ENCODE assay signal across 1 cellular context in the genomic region with DNA sequence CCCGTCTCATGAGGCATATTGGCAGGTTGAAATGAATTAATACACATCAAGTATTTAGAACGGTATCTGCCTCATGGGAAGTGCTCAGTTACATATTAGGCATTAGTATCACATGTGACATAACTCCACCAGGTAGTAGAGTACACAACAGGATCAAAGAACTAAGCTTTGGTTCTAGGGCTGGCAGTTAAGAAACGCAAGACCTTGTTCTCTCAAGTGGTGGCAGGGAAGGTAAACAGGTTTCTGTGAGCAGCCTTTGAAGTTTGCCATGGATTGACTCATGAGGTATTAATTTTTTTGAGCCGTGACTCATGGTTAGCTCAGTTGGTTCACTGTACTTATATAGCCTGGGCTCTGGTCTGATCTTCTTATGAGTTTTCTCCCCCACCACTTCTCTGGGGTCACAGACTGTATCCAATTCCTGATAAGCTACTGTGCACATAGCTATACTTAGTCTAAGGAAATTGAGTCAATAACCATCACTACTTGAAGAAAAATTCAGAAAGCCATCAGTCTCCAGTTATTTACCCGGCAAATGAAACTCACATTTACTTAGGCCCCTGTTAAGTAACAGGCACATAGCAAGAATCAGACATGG.
TF ChIP-seq lines count a peak whose summit lies in the region.

No MANE protein-coding gene starts in this region.

TF ChIP-seq in HepG2, 621 proteins besides CTCF, POLR2A, EP300 and RAD21 (continued from another document and continues in another):
- TF ChIP-seq, protein P1, sequence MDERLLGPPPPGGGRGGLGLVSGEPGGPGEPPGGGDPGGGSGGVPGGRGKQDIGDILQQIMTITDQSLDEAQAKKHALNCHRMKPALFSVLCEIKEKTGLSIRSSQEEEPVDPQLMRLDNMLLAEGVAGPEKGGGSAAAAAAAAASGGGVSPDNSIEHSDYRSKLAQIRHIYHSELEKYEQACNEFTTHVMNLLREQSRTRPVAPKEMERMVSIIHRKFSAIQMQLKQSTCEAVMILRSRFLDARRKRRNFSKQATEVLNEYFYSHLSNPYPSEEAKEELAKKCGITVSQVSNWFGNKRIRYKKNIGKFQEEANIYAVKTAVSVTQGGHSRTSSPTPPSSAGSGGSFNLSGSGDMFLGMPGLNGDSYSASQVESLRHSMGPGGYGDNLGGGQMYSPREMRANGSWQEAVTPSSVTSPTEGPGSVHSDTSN (CRISPR knock-in tag; IDR thresholded peaks at IDR 0.05) = peak; percentile 52; the same call in 1 of the 2 replicates
- TF ChIP-seq, protein P2, sequence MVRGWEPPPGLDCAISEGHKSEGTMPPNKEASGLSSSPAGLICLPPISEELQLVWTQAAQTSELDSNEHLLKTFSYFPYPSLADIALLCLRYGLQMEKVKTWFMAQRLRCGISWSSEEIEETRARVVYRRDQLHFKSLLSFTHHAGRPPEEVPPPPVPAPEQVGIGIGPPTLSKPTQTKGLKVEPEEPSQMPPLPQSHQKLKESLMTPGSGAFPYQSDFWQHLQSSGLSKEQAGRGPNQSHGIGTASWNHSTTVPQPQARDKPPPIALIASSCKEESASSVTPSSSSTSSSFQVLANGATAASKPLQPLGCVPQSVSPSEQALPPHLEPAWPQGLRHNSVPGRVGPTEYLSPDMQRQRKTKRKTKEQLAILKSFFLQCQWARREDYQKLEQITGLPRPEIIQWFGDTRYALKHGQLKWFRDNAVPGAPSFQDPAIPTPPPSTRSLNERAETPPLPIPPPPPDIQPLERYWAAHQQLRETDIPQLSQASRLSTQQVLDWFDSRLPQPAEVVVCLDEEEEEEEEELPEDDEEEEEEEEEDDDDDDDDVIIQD (CRISPR knock-in tag; IDR thresholded peaks at IDR 0.05; ENCODE audit: low read depth) = peak; percentile 96
- TF ChIP-seq ZNF709 (CRISPR knock-in tag; IDR thresholded peaks at IDR 0.05) = peak; percentile 65; the same call in 1 of the 2 replicates
- peak; percentile 97 for TF ChIP-seq ZMYM4 (CRISPR knock-in tag; IDR thresholded peaks at IDR 0.05)
- TF ChIP-seq ZNF205 (CRISPR knock-in tag; IDR thresholded peaks at IDR 0.05) = peak; percentile 94
- TF ChIP-seq ETV6 (CRISPR knock-in tag; conservative IDR thresholded peaks at IDR 0.05) = peak; percentile 76; the same call in 1 of the 2 replicates
- peak; percentile 30; the same call in 1 of the 2 replicates for TF ChIP-seq ZSCAN25 (CRISPR knock-in tag; IDR thresholded peaks at IDR 0.05)
- TF ChIP-seq, protein P3, sequence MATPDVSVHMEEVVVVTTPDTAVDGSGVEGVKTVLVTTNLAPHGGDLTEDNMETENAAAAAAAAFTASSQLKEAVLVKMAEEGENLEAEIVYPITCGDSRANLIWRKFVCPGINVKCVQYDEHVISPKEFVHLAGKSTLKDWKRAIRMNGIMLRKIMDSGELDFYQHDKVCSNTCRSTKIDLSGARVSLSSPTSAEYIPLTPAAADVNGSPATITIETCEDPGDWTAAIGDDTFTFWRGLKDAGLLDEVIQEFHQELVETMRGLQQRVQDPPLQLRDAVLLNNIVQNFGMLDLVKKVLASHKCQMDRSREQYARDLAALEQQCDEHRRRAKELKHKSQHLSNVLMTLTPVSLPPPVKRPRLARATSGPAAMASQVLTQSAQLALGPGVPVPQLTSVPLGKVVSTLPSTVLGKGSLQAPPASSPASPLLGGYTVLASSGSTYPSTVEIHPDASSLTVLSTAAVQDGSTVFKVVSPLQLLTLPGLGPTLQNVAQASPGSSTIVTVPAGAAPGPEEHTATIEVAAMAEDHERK (CRISPR knock-in tag; IDR thresholded peaks at IDR 0.05; ENCODE audit: low read depth) = no peak
- peak; percentile 70 for TF ChIP-seq ATF7 (IDR thresholded peaks at IDR 0.05)
- peak; percentile 82; the same call in 1 of the 2 replicates for TF ChIP-seq ATF7 (CRISPR knock-in tag; IDR thresholded peaks at IDR 0.05)
- TF ChIP-seq ZNF260 (CRISPR knock-in tag; IDR thresholded peaks at IDR 0.05; ENCODE audit: borderline replicate concordance, low read depth) = no peak
- no peak for TF ChIP-seq CENPX (CRISPR knock-in tag; IDR thresholded peaks at IDR 0.05)
- no peak for TF ChIP-seq PCBP2 (optimal IDR thresholded peaks at IDR 0.05; ENCODE audit: low read depth, low read length, poor library complexity, severe bottlenecking)
- no peak for TF ChIP-seq ZNF720 (CRISPR knock-in tag; IDR thresholded peaks at IDR 0.05)
- TF ChIP-seq ZBTB21 (CRISPR knock-in tag; IDR thresholded peaks at IDR 0.05) = peak; percentile 61
- peak; percentile 61; the same call in 1 of the 2 replicates for TF ChIP-seq YEATS2 (CRISPR knock-in tag; IDR thresholded peaks at IDR 0.05; ENCODE audit: borderline replicate concordance)
- peak; percentile 84 for TF ChIP-seq HOXD1 (CRISPR knock-in tag; IDR thresholded peaks at IDR 0.05)
- peak; percentile 96 for TF ChIP-seq NR2F2 (IDR thresholded peaks at IDR 0.05; ENCODE audit: borderline replicate concordance, low read depth)
- TF ChIP-seq ZSCAN12 (CRISPR knock-in tag; IDR thresholded peaks at IDR 0.05) = no peak
- TF ChIP-seq, protein P4, sequence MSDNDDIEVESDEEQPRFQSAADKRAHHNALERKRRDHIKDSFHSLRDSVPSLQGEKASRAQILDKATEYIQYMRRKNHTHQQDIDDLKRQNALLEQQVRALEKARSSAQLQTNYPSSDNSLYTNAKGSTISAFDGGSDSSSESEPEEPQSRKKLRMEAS (IDR thresholded peaks at IDR 0.05) = peak; percentile 77
- TF ChIP-seq POLR2AphosphoS2 (IDR thresholded peaks at IDR 0.05; ENCODE audit: low read depth, low read length) = no peak
- TF ChIP-seq NFATC3 (CRISPR knock-in tag; IDR thresholded peaks at IDR 0.05) = no peak
- no peak for TF ChIP-seq PAX8 (CRISPR knock-in tag; IDR thresholded peaks at IDR 0.05; ENCODE audit: borderline replicate concordance)
- no peak for TF ChIP-seq REXO4 (CRISPR knock-in tag; IDR thresholded peaks at IDR 0.05; ENCODE audit: borderline replicate concordance)
- TF ChIP-seq RORA (CRISPR knock-in tag; IDR thresholded peaks at IDR 0.05) = no peak
- TF ChIP-seq, protein P5, sequence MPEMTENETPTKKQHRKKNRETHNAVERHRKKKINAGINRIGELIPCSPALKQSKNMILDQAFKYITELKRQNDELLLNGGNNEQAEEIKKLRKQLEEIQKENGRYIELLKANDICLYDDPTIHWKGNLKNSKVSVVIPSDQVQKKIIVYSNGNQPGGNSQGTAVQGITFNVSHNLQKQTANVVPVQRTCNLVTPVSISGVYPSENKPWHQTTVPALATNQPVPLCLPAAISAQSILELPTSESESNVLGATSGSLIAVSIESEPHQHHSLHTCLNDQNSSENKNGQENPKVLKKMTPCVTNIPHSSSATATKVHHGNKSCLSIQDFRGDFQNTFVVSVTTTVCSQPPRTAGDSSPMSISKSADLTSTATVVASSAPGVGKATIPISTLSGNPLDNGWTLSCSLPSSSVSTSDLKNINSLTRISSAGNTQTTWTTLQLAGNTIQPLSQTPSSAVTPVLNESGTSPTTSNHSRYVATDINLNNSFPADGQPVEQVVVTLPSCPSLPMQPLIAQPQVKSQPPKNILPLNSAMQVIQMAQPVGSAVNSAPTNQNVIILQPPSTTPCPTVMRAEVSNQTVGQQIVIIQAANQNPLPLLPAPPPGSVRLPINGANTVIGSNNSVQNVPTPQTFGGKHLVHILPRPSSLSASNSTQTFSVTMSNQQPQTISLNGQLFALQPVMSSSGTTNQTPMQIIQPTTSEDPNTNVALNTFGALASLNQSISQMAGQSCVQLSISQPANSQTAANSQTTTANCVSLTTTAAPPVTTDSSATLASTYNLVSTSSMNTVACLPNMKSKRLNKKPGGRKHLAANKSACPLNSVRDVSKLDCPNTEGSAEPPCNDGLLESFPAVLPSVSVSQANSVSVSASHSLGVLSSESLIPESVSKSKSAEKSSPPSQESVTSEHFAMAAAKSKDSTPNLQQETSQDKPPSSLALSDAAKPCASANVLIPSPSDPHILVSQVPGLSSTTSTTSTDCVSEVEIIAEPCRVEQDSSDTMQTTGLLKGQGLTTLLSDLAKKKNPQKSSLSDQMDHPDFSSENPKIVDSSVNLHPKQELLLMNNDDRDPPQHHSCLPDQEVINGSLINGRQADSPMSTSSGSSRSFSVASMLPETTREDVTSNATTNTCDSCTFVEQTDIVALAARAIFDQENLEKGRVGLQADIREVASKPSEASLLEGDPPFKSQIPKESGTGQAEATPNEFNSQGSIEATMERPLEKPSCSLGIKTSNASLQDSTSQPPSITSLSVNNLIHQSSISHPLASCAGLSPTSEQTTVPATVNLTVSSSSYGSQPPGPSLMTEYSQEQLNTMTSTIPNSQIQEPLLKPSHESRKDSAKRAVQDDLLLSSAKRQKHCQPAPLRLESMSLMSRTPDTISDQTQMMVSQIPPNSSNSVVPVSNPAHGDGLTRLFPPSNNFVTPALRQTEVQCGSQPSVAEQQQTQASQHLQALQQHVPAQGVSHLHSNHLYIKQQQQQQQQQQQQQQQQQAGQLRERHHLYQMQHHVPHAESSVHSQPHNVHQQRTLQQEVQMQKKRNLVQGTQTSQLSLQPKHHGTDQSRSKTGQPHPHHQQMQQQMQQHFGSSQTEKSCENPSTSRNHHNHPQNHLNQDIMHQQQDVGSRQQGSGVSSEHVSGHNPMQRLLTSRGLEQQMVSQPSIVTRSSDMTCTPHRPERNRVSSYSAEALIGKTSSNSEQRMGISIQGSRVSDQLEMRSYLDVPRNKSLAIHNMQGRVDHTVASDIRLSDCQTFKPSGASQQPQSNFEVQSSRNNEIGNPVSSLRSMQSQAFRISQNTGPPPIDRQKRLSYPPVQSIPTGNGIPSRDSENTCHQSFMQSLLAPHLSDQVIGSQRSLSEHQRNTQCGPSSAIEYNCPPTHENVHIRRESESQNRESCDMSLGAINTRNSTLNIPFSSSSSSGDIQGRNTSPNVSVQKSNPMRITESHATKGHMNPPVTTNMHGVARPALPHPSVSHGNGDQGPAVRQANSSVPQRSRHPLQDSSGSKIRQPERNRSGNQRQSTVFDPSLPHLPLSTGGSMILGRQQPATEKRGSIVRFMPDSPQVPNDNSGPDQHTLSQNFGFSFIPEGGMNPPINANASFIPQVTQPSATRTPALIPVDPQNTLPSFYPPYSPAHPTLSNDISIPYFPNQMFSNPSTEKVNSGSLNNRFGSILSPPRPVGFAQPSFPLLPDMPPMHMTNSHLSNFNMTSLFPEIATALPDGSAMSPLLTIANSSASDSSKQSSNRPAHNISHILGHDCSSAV (CRISPR knock-in tag; IDR thresholded peaks at IDR 0.05; ENCODE audit: borderline replicate concordance) = no peak
- TF ChIP-seq NFE2L1 (CRISPR knock-in tag; IDR thresholded peaks at IDR 0.05; ENCODE audit: borderline replicate concordance) = no peak
- TF ChIP-seq MBNL3 (CRISPR knock-in tag; conservative IDR thresholded peaks at IDR 0.05) = no peak
- no peak for TF ChIP-seq ZNF510 (CRISPR knock-in tag; IDR thresholded peaks at IDR 0.05; ENCODE audit: low read depth)
- TF ChIP-seq, protein P6, sequence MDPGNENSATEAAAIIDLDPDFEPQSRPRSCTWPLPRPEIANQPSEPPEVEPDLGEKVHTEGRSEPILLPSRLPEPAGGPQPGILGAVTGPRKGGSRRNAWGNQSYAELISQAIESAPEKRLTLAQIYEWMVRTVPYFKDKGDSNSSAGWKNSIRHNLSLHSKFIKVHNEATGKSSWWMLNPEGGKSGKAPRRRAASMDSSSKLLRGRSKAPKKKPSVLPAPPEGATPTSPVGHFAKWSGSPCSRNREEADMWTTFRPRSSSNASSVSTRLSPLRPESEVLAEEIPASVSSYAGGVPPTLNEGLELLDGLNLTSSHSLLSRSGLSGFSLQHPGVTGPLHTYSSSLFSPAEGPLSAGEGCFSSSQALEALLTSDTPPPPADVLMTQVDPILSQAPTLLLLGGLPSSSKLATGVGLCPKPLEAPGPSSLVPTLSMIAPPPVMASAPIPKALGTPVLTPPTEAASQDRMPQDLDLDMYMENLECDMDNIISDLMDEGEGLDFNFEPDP (CRISPR knock-in tag; conservative IDR thresholded peaks at IDR 0.05) = no peak
- no peak for TF ChIP-seq ZNF75D (CRISPR knock-in tag; IDR thresholded peaks at IDR 0.05; ENCODE audit: borderline replicate concordance)
- TF ChIP-seq, protein P7, sequence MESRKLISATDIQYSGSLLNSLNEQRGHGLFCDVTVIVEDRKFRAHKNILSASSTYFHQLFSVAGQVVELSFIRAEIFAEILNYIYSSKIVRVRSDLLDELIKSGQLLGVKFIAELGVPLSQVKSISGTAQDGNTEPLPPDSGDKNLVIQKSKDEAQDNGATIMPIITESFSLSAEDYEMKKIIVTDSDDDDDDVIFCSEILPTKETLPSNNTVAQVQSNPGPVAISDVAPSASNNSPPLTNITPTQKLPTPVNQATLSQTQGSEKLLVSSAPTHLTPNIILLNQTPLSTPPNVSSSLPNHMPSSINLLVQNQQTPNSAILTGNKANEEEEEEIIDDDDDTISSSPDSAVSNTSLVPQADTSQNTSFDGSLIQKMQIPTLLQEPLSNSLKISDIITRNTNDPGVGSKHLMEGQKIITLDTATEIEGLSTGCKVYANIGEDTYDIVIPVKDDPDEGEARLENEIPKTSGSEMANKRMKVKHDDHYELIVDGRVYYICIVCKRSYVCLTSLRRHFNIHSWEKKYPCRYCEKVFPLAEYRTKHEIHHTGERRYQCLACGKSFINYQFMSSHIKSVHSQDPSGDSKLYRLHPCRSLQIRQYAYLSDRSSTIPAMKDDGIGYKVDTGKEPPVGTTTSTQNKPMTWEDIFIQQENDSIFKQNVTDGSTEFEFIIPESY (CRISPR knock-in tag; IDR thresholded peaks at IDR 0.05) = peak; percentile 77
- no peak for TF ChIP-seq RNF2 (conservative IDR thresholded peaks at IDR 0.05; ENCODE audit: low read depth)
- peak; percentile 88 for TF ChIP-seq ZFP36L1 (CRISPR knock-in tag; IDR thresholded peaks at IDR 0.05)
- no peak for TF ChIP-seq ZNF703 (CRISPR knock-in tag; IDR thresholded peaks at IDR 0.05; ENCODE audit: borderline replicate concordance)
- TF ChIP-seq ATF7-NPFF (CRISPR knock-in tag; IDR thresholded peaks at IDR 0.05; ENCODE audit: low read depth) = no peak
- TF ChIP-seq NR2F1 (CRISPR knock-in tag; IDR thresholded peaks at IDR 0.05) = peak; percentile 63 to 87; a peak in 3 of 4 replicates
- TF ChIP-seq, protein P8, sequence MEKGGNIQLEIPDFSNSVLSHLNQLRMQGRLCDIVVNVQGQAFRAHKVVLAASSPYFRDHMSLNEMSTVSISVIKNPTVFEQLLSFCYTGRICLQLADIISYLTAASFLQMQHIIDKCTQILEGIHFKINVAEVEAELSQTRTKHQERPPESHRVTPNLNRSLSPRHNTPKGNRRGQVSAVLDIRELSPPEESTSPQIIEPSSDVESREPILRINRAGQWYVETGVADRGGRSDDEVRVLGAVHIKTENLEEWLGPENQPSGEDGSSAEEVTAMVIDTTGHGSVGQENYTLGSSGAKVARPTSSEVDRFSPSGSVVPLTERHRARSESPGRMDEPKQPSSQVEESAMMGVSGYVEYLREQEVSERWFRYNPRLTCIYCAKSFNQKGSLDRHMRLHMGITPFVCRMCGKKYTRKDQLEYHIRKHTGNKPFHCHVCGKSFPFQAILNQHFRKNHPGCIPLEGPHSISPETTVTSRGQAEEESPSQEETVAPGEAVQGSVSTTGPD (CRISPR knock-in tag; IDR thresholded peaks at IDR 0.05) = peak; percentile 100
- peak; percentile 74 for TF ChIP-seq MED8 (CRISPR knock-in tag; IDR thresholded peaks at IDR 0.05; ENCODE audit: insufficient replicate concordance)
- TF ChIP-seq KLF16 (CRISPR knock-in tag; IDR thresholded peaks at IDR 0.05) = peak in 1 of 2 experiments; percentile 83; a peak in 2 of 4 replicates
- TF ChIP-seq ZNF441 (CRISPR knock-in tag; IDR thresholded peaks at IDR 0.05; ENCODE audit: borderline replicate concordance) = peak; percentile 69; the same call in 1 of the 2 replicates
- TF ChIP-seq JUNB (CRISPR knock-in tag; IDR thresholded peaks at IDR 0.05; ENCODE audit: borderline replicate concordance) = peak; percentile 96
- TF ChIP-seq ZNF724P (CRISPR knock-in tag; IDR thresholded peaks at IDR 0.05; ENCODE audit: borderline replicate concordance) = 0 out of 2 replicates have a peak, but pooled peaks have one; percentile 36
